Comparison of ENCODE assay signal across 18 cellular contexts in genomic region chr2:97688062-97688827, GRCh38. TPM values are rescaled to one million over a fixed set of nuclear protein-coding genes. Genes with fewer than 3 reads are reported as not detected.
A peak's percentile ranks its signal among the peaks of the same experiment; 100 is the strongest.
DNase-seq lines count a peak whose midpoint lies in the region; ATAC-seq, FAIRE-seq and TF ChIP-seq lines count a peak whose summit lies in the region.
"Had no signal": no experiment of that assay in that cellular context is flagged by ENCODE, and none has a peak within 500 bp of the region (broad histone marks: within the 10 kb centered on the region; RNA-seq: fewer than 3 reads in every experiment).

No MANE protein-coding gene starts in this region.

- TF ChIP-seq RAD21 in HCT116 (IDR thresholded peaks at IDR 0.05; ENCODE audit: low read depth) = no peak

- H3K79me1 ChIP-seq in mesenchymal stem cell (replicated peaks; ENCODE audit: low read length, poor library complexity, severe bottlenecking) = no peaks in the 10 kb centered on the region

- no peaks in the 10 kb centered on the region for H3K79me2 ChIP-seq in HCT116 (ENCODE audit: insufficient read depth, low read length)

- H3K9me3 Mint-ChIP-seq in activated CD4-positive, alpha-beta memory T cell treated with anti-CD3 and anti-CD28 coated beads for 36 hours = no peaks in the 10 kb centered on the region

- H2AK5ac ChIP-seq in mesenchymal stem cell (ENCODE audit: low read length, severe bottlenecking) = no peak overlapping the region

- POLR2A ChIA-PET in HCT116 (lab: Charles Lee) = no interaction called here
- POLR2A ChIA-PET in activated CD4-positive, alpha-beta memory T cell treated with anti-CD3 and anti-CD28 coated beads for 36 hours (lab: Charles Lee) = interaction anchor here (1.2 to 1.9 kb wide), 3 partner anchors 24 to 42 kb away, joined by 6 to 9 read pairs (median 8); partner anchors contain the start of genes ACTR1B and COX5B

- H3K14ac ChIP-seq in mesenchymal stem cell (ENCODE audit: low read length in 2 of 2) = no peak overlapping the region

- CTCF ChIA-PET in HCT116 (lab: Charles Lee) = no interaction called here
- CTCF ChIA-PET in activated CD4-positive, alpha-beta memory T cell treated with anti-CD3 and anti-CD28 coated beads for 36 hours (lab: Charles Lee) = interaction anchor here (1.2 to 2.6 kb wide), 6 partner anchors 9 to 98 kb away, joined by 3 to 17 read pairs (median 6); partner anchors contain the start of genes ACTR1B and ANKRD36B

- TF ChIP-seq CTCF in HCT116 (IDR thresholded peaks at IDR 0.05 in 2 of 3, conservative IDR thresholded peaks at IDR 0.05 in 1 of 3; ENCODE audit: borderline replicate concordance in 1 of 3, insufficient read depth in 1 of 3, low read depth in 2 of 3, low read length in 2 of 3) = no peak

- H3K4me2 ChIP-seq in HCT116 (ENCODE audit: low read length) (peak overlapping the region; percentile 33), mesenchymal stem cell (ENCODE audit: low read length, poor library complexity, severe bottlenecking) (no peak overlapping the region)

- no peak overlapping the region for H2AFZ ChIP-seq in HCT116 (ENCODE audit: low read depth, low read length, poor library complexity, severe bottlenecking)
- H2AFZ ChIP-seq in mesenchymal stem cell (ENCODE audit: low read depth, low read length) = peak overlapping the region; percentile 42

- no peaks in the 10 kb centered on the region for H4K20me1 ChIP-seq in HCT116 (ENCODE audit: insufficient read depth)
- H4K20me1 ChIP-seq: BLaER1 had no signal

- H3K4me3 Mint-ChIP-seq in activated CD4-positive, alpha-beta memory T cell treated with anti-CD3 and anti-CD28 coated beads for 36 hours = peak overlapping the region; percentile 9

- peaks cover 0 to 8% of the 10 kb centered on the region in 2 experiments; a peak in 1 of 4 replicates for H3K4me1 ChIP-seq in HCT116 (ENCODE audit: control insufficient read depth in 1 of 2, insufficient read depth in 2 of 2, low read length in 2 of 2)
- H3K4me1 ChIP-seq in mesenchymal stem cell (ENCODE audit: control insufficient read depth, insufficient read depth, low read depth, low read length) = peaks cover 3% of the 10 kb centered on the region

- H3K9me2 ChIP-seq in HCT116 (ENCODE audit: insufficient read depth) = no peaks in the 10 kb centered on the region

- H3K4me3 ChIP-seq in HCT116 (replicated peaks in 1 of 2; ENCODE audit: low read depth in 1 of 2, low read length in 2 of 2) (no peak overlapping the region), mesenchymal stem cell (ENCODE audit: insufficient read depth in 1 of 2, low read depth in 1 of 2, low read length in 2 of 2) (no peak overlapping the region)
- H3K4me3 ChIP-seq: BLaER1 had no signal

- no peak for TF ChIP-seq POLR2A in GM12892 (IDR thresholded peaks at IDR 0.05; ENCODE audit: low read depth, low read length)
- TF ChIP-seq POLR2A in HCT116 (IDR thresholded peaks at IDR 0.05; ENCODE audit: borderline replicate concordance, extremely low read depth, insufficient read depth, insufficient read length) = no peak

- no peaks in the 10 kb centered on the region for H3K27me3 Mint-ChIP-seq in activated CD4-positive, alpha-beta memory T cell treated with anti-CD3 and anti-CD28 coated beads for 36 hours

- no peak overlapping the region for H4K8ac ChIP-seq in mesenchymal stem cell (ENCODE audit: low read length)

- no peaks in the 10 kb centered on the region for H3K27me3 ChIP-seq in HCT116 (ENCODE audit: insufficient read depth, low read length)
- H3K27me3 ChIP-seq in mesenchymal stem cell (ENCODE audit: control insufficient read depth in 1 of 2, insufficient read depth in 1 of 2, low read length in 2 of 2) = no peaks in the 10 kb centered on the region
- H3K27me3 ChIP-seq: BLaER1 had no signal

- H3K36me3 ChIP-seq in HCT116 (ENCODE audit: control insufficient read depth in 1 of 2, insufficient read depth in 2 of 2, low read length in 2 of 2) (no peaks in the 10 kb centered on the region), mesenchymal stem cell (ENCODE audit: control insufficient read depth in 1 of 2, insufficient read depth in 2 of 2, low read depth in 1 of 2, low read length in 2 of 2) (no peaks in the 10 kb centered on the region)
- H3K36me3 ChIP-seq: BLaER1 had no signal

- H2BK12ac ChIP-seq in mesenchymal stem cell (ENCODE audit: low read length in 2 of 2) = no peak overlapping the region

- H3K9me3 ChIP-seq in HCT116 (ENCODE audit: control insufficient read depth in 1 of 2, insufficient read depth in 1 of 2, low read depth in 1 of 2, low read length in 2 of 2) (no peaks in the 10 kb centered on the region), mesenchymal stem cell (ENCODE audit: control insufficient read depth, low read length) (peaks cover 7% of the 10 kb centered on the region)
- H3K9me3 ChIP-seq: BLaER1 had no signal

- no peak for ATAC-seq in HCT116

- H3K23ac ChIP-seq in mesenchymal stem cell (ENCODE audit: low read length in 2 of 2) = no peak overlapping the region

- BruUV-seq in HCT116 (replicated peaks; lab: Mats Ljungman, UMichigan) = no TSS peak

- no peak overlapping the region for H2BK5ac ChIP-seq in mesenchymal stem cell (ENCODE audit: low read depth, low read length, poor library complexity, severe bottlenecking)

- no peaks in the 10 kb centered on the region for H3K36me3 Mint-ChIP-seq in activated CD4-positive, alpha-beta memory T cell treated with anti-CD3 and anti-CD28 coated beads for 36 hours

- H2BK15ac ChIP-seq in mesenchymal stem cell (ENCODE audit: low read depth, poor library complexity, severe bottlenecking) = no peak overlapping the region

- no peak overlapping the region for H4K91ac ChIP-seq in mesenchymal stem cell (ENCODE audit: low read length)

- H3K18ac ChIP-seq in mesenchymal stem cell (ENCODE audit: low read depth in 1 of 2, low read length in 2 of 2) = no peak overlapping the region

- H3K9ac ChIP-seq in HCT116 (ENCODE audit: low read length) (no peak overlapping the region), mesenchymal stem cell (ENCODE audit: low read length) (no peak overlapping the region)
- H3K9ac ChIP-seq: BLaER1 had no signal

- H3K27ac ChIP-seq in HCT116 (ENCODE audit: low read depth, low read length) (no peak overlapping the region), mesenchymal stem cell (ENCODE audit: low read length, poor library complexity, severe bottlenecking) (no peak overlapping the region)
- H3K27ac ChIP-seq: BLaER1 had no signal

- DNase-seq in GM12892 (ENCODE audit: insufficient read length) (no peak), HCT116 (ENCODE audit: low read depth, low spot score) (no peak), mesenchymal stem cell (no peak), amniotic stem cell (lab: John Stamatoyannopoulos, UW) (no peak), iPS-NIHi7 (ENCODE audit: extremely low spot score) (no peak), superior temporal gyrus (ENCODE audit: extremely low spot score) (no peak), hippocampal formation (lab: John Stamatoyannopoulos, UW) (no peak)
- peak; percentile 28 for DNase-seq in activated CD4-positive, alpha-beta memory T cell treated with anti-CD3 and anti-CD28 coated beads for 36 hours
- DNase-seq: DMS79 treated with DMSO at 0.1 percent for 48 hours; effector CD8-positive, alpha-beta T cell; Kasumi-1; kidney; NCI-H2081; NCI-H774; retina; stimulated activated CD4-positive, alpha-beta T cell treated with anti-CD3 and anti-CD28 coated beads, Interleukin-4, amount 100 ng/mL, for 4 hours had no signal

- peak; percentile 5 for FAIRE-seq in GM12892 (lab: Jason Lieb, UNC)
- FAIRE-seq: kidney had no signal

- H3K27ac Mint-ChIP-seq in activated CD4-positive, alpha-beta memory T cell treated with anti-CD3 and anti-CD28 coated beads for 36 hours = peak overlapping the region; percentile 84

- no peak overlapping the region for H3K4ac ChIP-seq in mesenchymal stem cell (ENCODE audit: low read depth in 1 of 2, low read length in 2 of 2)

- RAD21 ChIA-PET in HCT116 (lab: Charles Lee; ENCODE audit: low non-redundant PET in 1 of 2, low total read pairs in 2 of 2, uncharacterized antibody in 2 of 2, unreplicated experiment in 2 of 2) = no interaction called here

- no peak overlapping the region for H2BK120ac ChIP-seq in mesenchymal stem cell (ENCODE audit: low read depth, low read length)

- intact Hi-C loops in HCT116 (cut with micrococcal nuclease) = no loop called here
- intact Hi-C loops in activated CD4-positive, alpha-beta memory T cell treated with anti-CD3 and anti-CD28 coated beads for 36 hours (cut with micrococcal nuclease) = loop anchor here (1.0 to 2.0 kb wide), 2 partner anchors 13 to 24 kb away; partner anchors contain the start of gene ACTR1B

- H3K4me1 Mint-ChIP-seq in activated CD4-positive, alpha-beta memory T cell treated with anti-CD3 and anti-CD28 coated beads for 36 hours (ENCODE audit: low read depth) = peaks cover 13% of the 10 kb centered on the region

- WGBS in mesenchymal stem cell = 74% methylated on average over 11 of the region's 11 CpGs

TF ChIP-seq in HCT116, 20 proteins besides CTCF, POLR2A, EP300 and RAD21:
- no peak for TF ChIP-seq EGR1 (IDR thresholded peaks at IDR 0.05; ENCODE audit: low read depth)
- TF ChIP-seq SRF (IDR thresholded peaks at IDR 0.05; ENCODE audit: low read depth) = no peak
- TF ChIP-seq ELF1 (IDR thresholded peaks at IDR 0.05; ENCODE audit: borderline replicate concordance, low read depth) = no peak
- no peak for TF ChIP-seq ZFX (IDR thresholded peaks at IDR 0.05)

RNA-seq across cellular contexts. Expression of gene C2orf92, which starts 18.7 kb away (rescaled TPM):
- 10.9 TPM for polyA plus RNA-seq in GM12892 (2012; ENCODE audit: missing spikeins)
- 3.0 TPM for total RNA-seq in HCT116 (2021; ENCODE audit: unreplicated experiment)
- polyA plus RNA-seq in HCT116 (2012) = 1.3 and 1.9 TPM in 2 replicates
- total RNA-seq in activated CD4-positive, alpha-beta memory T cell treated with anti-CD3 and anti-CD28 coated beads for 36 hours = 1 to 10 TPM; 4.5 to 4.8 TPM
- 1.5 TPM for polyA plus RNA-seq in mesenchymal stem cell (2013, experiment 1 of 2)
- polyA plus RNA-seq in mesenchymal stem cell (2013, experiment 2 of 2) = 1.9 TPM

RNA-seq across cellular contexts. Expression of gene ACTR1B, which starts 24.4 kb away (rescaled TPM):
- 62.0 TPM for polyA plus RNA-seq in GM12892 (2012; ENCODE audit: missing spikeins)
- 42.8 TPM for total RNA-seq in HCT116 (2021; ENCODE audit: unreplicated experiment)
- polyA plus RNA-seq in HCT116 (2012) = 55.3 and 58.3 TPM in 2 replicates
- total RNA-seq in activated CD4-positive, alpha-beta memory T cell treated with anti-CD3 and anti-CD28 coated beads for 36 hours = 100 to 1,000 TPM; 113 to 114 TPM
- polyA plus RNA-seq in mesenchymal stem cell (2013, experiment 1 of 2) = 29.7 TPM
- polyA plus RNA-seq in mesenchymal stem cell (2013, experiment 2 of 2) = 29.4 TPM

RNA-seq across cellular contexts. Expression of gene ZAP70, which starts 25.1 kb away (rescaled TPM):
- polyA plus RNA-seq in GM12892 (2012; ENCODE audit: missing spikeins) = 1.0 TPM
- 0.91 TPM for total RNA-seq in HCT116 (2021; ENCODE audit: unreplicated experiment)
- polyA plus RNA-seq in HCT116 (2012) = 0.20 TPM in 2 replicates
- 100 to 1,000 TPM; 160 to 166 TPM for total RNA-seq in activated CD4-positive, alpha-beta memory T cell treated with anti-CD3 and anti-CD28 coated beads for 36 hours
- 0.48 TPM for polyA plus RNA-seq in mesenchymal stem cell (2013, experiment 1 of 2)
- 0.74 TPM for polyA plus RNA-seq in mesenchymal stem cell (2013, experiment 2 of 2)
- total RNA-seq: SK-MEL-5 had no signal

RNA-seq across cellular contexts. Expression of gene COX5B, which starts 42.4 kb away (rescaled TPM):
- 191 TPM for polyA plus RNA-seq in GM12892 (2012; ENCODE audit: missing spikeins)
- total RNA-seq in HCT116 (2021; ENCODE audit: unreplicated experiment) = 283 TPM
- 316 and 365 TPM in 2 replicates for polyA plus RNA-seq in HCT116 (2012)
- total RNA-seq in activated CD4-positive, alpha-beta memory T cell treated with anti-CD3 and anti-CD28 coated beads for 36 hours = 100 to 1,000 TPM; 215 to 217 TPM
- polyA plus RNA-seq in mesenchymal stem cell (2013, experiment 1 of 2) = 242 TPM
- 244 TPM for polyA plus RNA-seq in mesenchymal stem cell (2013, experiment 2 of 2)

Comparison
In these comparisons a context has a peak if more than half of its experiments do, and no peak if none do; other contexts are left out.
1. RNA of gene ZAP70, which starts 25.1 kb away (total RNA-seq): 160 to 166 TPM in activated CD4-positive, alpha-beta memory T cell treated with anti-CD3 and anti-CD28 coated beads for 36 hours; 0.91 TPM in HCT116 (single experiment); every median in the first group is over 10 times any median in the second.